ENCODE assay signal across 14 cellular contexts in genomic region chr12:26010293-26010821, GRCh38. TPM values are rescaled to one million over a fixed set of nuclear protein-coding genes. Genes with fewer than 3 reads are reported as not detected.
DNase-seq lines count a peak whose midpoint lies in the region.
"Had no signal": no experiment of that assay in that cellular context is flagged by ENCODE, and none has a peak within 500 bp of the region (broad histone marks: within the 10 kb centered on the region; RNA-seq: fewer than 3 reads in every experiment).

No MANE protein-coding gene starts in this region.

- H3K4me1 Mint-ChIP-seq in activated naive CD8-positive, alpha-beta T cell treated with anti-CD3 and anti-CD28 coated beads for 36 hours = no peaks in the 10 kb centered on the region
- H3K4me1 Mint-ChIP-seq: CD14-positive monocyte had no signal

- H3K36me3 ChIP-seq in SJSA1 = no peaks in the 10 kb centered on the region; the same call in 1 of the 2 replicates

- H3K9me3 Mint-ChIP-seq in activated naive CD8-positive, alpha-beta T cell treated with anti-CD3 and anti-CD28 coated beads for 36 hours = no peaks in the 10 kb centered on the region

- DNase-seq in GM03348 (ENCODE audit: low spot score) (peak; percentile 35), SJSA1 (ENCODE audit: low read depth in 1 of 2, low spot score in 2 of 2) (peak in 1 of 2 experiments; percentile 36), fibroblast of peridontal ligament (ENCODE audit: extremely low read depth) (peak; percentile 59), renal cortical epithelial cell (ENCODE audit: low read depth) (peak; percentile 52), hypothalamus (lab: John Stamatoyannopoulos, UW) (no peak), middle frontal gyrus (ENCODE audit: extremely low spot score, low spot score) (no peak)
- no peak for DNase-seq in activated naive CD8-positive, alpha-beta T cell treated with anti-CD3 and anti-CD28 coated beads for 36 hours
- DNase-seq in stimulated activated CD4-positive, alpha-beta T cell treated with anti-CD3 and anti-CD28 coated beads, Interleukin-4, amount 100 ng/mL, for 4 hours = no peak
- DNase-seq: left colon; NCI-H1930; stimulated activated CD4-positive, alpha-beta T cell treated with anti-CD3 and anti-CD28 coated beads, Interleukin-12 subunit alpha, Interleukin-12 subunit beta, amount 100 ng/mL, for 4 hours; stimulated activated naive CD8-positive, alpha-beta T cell treated with anti-CD3 and anti-CD28 coated beads, Interleukin-15, Interleukin-2, amounts not matched to agents 100 U/mL and 50 U/mL, for 24 hours had no signal

- H3K4me1 ChIP-seq in SJSA1 (replicated peaks) = peaks cover 24% of the 10 kb centered on the region

- H3K9me3 ChIP-seq in SJSA1 (replicated peaks) = no peaks in the 10 kb centered on the region

- peak overlapping the region; percentile 42 for H3K27ac ChIP-seq in SJSA1
- H3K27ac ChIP-seq: SK-N-MC had no signal

- no peaks in the 10 kb centered on the region for H3K36me3 Mint-ChIP-seq in activated naive CD8-positive, alpha-beta T cell treated with anti-CD3 and anti-CD28 coated beads for 36 hours
- H3K36me3 Mint-ChIP-seq: CD14-positive monocyte had no signal

- no peak overlapping the region for H3K4me3 Mint-ChIP-seq in activated naive CD8-positive, alpha-beta T cell treated with anti-CD3 and anti-CD28 coated beads for 36 hours
- H3K4me3 Mint-ChIP-seq: CD14-positive monocyte had no signal

- H3K27me3 Mint-ChIP-seq in activated naive CD8-positive, alpha-beta T cell treated with anti-CD3 and anti-CD28 coated beads for 36 hours = no peaks in the 10 kb centered on the region

- H3K4me3 ChIP-seq in SJSA1 = no peak overlapping the region
- H3K4me3 ChIP-seq: SK-N-MC had no signal

- no peaks in the 10 kb centered on the region for H3K27me3 ChIP-seq in SJSA1 (replicated peaks)

- H3K27ac Mint-ChIP-seq in activated naive CD8-positive, alpha-beta T cell treated with anti-CD3 and anti-CD28 coated beads for 36 hours = no peak overlapping the region
- H3K27ac Mint-ChIP-seq: CD14-positive monocyte had no signal

RNA-seq across cellular contexts. Expression of gene RASSF8, which starts 51.9 kb away (rescaled TPM):
- total RNA-seq in SJSA1 (2014; rRNA removed; shearing (Covaris generic)) = 43.5 and 65.0 TPM in 2 replicates
- 48.1 and 68.5 TPM in 2 replicates for total RNA-seq in renal cortical epithelial cell
- total RNA-seq in activated naive CD8-positive, alpha-beta T cell treated with anti-CD3 and anti-CD28 coated beads for 36 hours = under 1 TPM in 1 of 2 experiments, not detected in 1; 0.18 TPM

Comparison
In these comparisons a context has a peak if more than half of its experiments do, and no peak if none do; other contexts are left out.
1. DNase-seq: peak in GM03348 (single experiment), fibroblast of peridontal ligament (single experiment) and renal cortical epithelial cell (single experiment); none in activated naive CD8-positive, alpha-beta T cell treated with anti-CD3 and anti-CD28 coated beads for 36 hours (single experiment), hypothalamus (0 of 51), middle frontal gyrus (single experiment) and stimulated activated CD4-positive, alpha-beta T cell treated with anti-CD3 and anti-CD28 coated beads, Interleukin-4, amount 100 ng/mL, for 4 hours (0 of 2).
2. RNA of gene RASSF8, which starts 51.9 kb away (total RNA-seq): 48.1 to 68.5 TPM in renal cortical epithelial cell and 43.5 to 65.0 TPM in SJSA1; 0.18 TPM in activated naive CD8-positive, alpha-beta T cell treated with anti-CD3 and anti-CD28 coated beads for 36 hours; every median in the first group is over 10 times any median in the second.